1 cellular context compared by ENCODE assay signal in the genomic region with DNA sequence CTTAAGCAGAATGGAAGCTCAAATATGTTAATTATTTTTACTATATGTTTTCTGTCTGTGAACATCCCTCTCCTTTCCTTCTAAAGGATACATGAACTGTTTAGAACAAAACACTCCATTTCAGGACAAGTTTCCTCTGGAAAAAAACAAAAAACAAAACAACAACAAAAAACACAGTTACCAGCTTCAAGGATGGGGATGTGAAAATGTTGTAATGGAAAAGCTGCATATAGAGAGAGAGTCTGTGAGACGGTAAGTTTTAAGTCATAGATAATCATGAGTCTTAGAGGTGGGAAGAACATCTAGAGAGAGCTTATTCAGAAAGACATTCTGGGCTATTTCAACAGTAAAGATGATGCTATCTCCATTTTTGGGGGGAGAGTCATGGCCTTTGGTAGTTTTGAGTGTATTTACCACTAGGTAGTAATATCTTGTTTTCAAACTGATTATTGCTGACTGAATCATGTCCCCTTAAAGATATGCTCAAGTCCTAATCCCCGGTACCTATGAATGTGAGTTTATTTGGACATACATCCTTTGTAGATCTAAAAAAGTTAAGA.
TF ChIP-seq lines count a peak whose summit lies in the region.

No MANE protein-coding gene starts in this region.

TF ChIP-seq in GM12878, 131 proteins besides CTCF, POLR2A, EP300 and RAD21 (continued from another document and continues in another):
- TF ChIP-seq, protein P1, sequence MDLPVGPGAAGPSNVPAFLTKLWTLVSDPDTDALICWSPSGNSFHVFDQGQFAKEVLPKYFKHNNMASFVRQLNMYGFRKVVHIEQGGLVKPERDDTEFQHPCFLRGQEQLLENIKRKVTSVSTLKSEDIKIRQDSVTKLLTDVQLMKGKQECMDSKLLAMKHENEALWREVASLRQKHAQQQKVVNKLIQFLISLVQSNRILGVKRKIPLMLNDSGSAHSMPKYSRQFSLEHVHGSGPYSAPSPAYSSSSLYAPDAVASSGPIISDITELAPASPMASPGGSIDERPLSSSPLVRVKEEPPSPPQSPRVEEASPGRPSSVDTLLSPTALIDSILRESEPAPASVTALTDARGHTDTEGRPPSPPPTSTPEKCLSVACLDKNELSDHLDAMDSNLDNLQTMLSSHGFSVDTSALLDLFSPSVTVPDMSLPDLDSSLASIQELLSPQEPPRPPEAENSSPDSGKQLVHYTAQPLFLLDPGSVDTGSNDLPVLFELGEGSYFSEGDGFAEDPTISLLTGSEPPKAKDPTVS (IDR thresholded peaks at IDR 0.05; ENCODE audit: low read depth, low read length), result no peak
- TF ChIP-seq, protein P2, sequence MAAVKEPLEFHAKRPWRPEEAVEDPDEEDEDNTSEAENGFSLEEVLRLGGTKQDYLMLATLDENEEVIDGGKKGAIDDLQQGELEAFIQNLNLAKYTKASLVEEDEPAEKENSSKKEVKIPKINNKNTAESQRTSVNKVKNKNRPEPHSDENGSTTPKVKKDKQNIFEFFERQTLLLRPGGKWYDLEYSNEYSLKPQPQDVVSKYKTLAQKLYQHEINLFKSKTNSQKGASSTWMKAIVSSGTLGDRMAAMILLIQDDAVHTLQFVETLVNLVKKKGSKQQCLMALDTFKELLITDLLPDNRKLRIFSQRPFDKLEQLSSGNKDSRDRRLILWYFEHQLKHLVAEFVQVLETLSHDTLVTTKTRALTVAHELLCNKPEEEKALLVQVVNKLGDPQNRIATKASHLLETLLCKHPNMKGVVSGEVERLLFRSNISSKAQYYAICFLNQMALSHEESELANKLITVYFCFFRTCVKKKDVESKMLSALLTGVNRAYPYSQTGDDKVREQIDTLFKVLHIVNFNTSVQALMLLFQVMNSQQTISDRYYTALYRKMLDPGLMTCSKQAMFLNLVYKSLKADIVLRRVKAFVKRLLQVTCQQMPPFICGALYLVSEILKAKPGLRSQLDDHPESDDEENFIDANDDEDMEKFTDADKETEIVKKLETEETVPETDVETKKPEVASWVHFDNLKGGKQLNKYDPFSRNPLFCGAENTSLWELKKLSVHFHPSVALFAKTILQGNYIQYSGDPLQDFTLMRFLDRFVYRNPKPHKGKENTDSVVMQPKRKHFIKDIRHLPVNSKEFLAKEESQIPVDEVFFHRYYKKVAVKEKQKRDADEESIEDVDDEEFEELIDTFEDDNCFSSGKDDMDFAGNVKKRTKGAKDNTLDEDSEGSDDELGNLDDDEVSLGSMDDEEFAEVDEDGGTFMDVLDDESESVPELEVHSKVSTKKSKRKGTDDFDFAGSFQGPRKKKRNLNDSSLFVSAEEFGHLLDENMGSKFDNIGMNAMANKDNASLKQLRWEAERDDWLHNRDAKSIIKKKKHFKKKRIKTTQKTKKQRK (IDR thresholded peaks at IDR 0.05; ENCODE audit: low read depth, low read length), result no peak
- TF ChIP-seq FOXM1 (IDR thresholded peaks at IDR 0.05; ENCODE audit: low read depth, low read length) (peak; percentile 84; the same call in 1 of the 2 replicates), EED (IDR thresholded peaks at IDR 0.05; ENCODE audit: low read depth) (0 out of 2 replicates have a peak, but pooled peaks have one; percentile 21), HDAC2 (IDR thresholded peaks at IDR 0.05) (no peak), BRCA1 (IDR thresholded peaks at IDR 0.05; ENCODE audit: low read depth, low read length) (no peak), RBBP5 (conservative IDR thresholded peaks at IDR 0.05) (no peak), FOS (IDR thresholded peaks at IDR 0.05; ENCODE audit: borderline replicate concordance, extremely low read depth, insufficient read length) (no peak), IRF4 (IDR thresholded peaks at IDR 0.05; ENCODE audit: low read depth, low read length) (peak; percentile 50; the same call in 1 of the 2 replicates), HCFC1 (IDR thresholded peaks at IDR 0.05; ENCODE audit: low read length) (no peak), HDGF (IDR thresholded peaks at IDR 0.05) (no peak), ATF7 (IDR thresholded peaks at IDR 0.05; ENCODE audit: low read depth) (peak; percentile 85), KLF5 (IDR thresholded peaks at IDR 0.05; ENCODE audit: partially characterized antibody) (no peak), YY1 (IDR thresholded peaks at IDR 0.05; ENCODE audit: low read depth, low read length) (no peak), NFXL1 (IDR thresholded peaks at IDR 0.05; ENCODE audit: borderline replicate concordance) (no peak), ZNF274 (IDR thresholded peaks at IDR 0.05; ENCODE audit: insufficient read depth, insufficient read length) (no peak), RFX5 (IDR thresholded peaks at IDR 0.05; ENCODE audit: low read depth, low read length) (no peak), TCF12 (IDR thresholded peaks at IDR 0.05; ENCODE audit: low read depth, low read length) (no peak), EZH2 (IDR thresholded peaks at IDR 0.05; ENCODE audit: borderline replicate concordance, control insufficient read depth, low read depth, low read length) (no peak), CBX3 (IDR thresholded peaks at IDR 0.05; ENCODE audit: borderline replicate concordance, low read depth) (no peak), BMI1 (IDR thresholded peaks at IDR 0.05; ENCODE audit: borderline replicate concordance) (no peak), TCF7 (IDR thresholded peaks at IDR 0.05; ENCODE audit: borderline replicate concordance) (peak; percentile 26; the same call in 1 of the 2 replicates), STAT3 (IDR thresholded peaks at IDR 0.05; ENCODE audit: low read depth, low read length) (no peak), NRF1 (conservative IDR thresholded peaks at IDR 0.05; ENCODE audit: low read depth, low read length) (no peak), CHD4 (IDR thresholded peaks at IDR 0.05) (no peak), ZNF24 (IDR thresholded peaks at IDR 0.05) (no peak), LARP7 (IDR thresholded peaks at IDR 0.05) (no peak), BACH1 (IDR thresholded peaks at IDR 0.05; ENCODE audit: borderline replicate concordance) (no peak), POLR2AphosphoS2 (IDR thresholded peaks at IDR 0.05; ENCODE audit: low read depth, low read length) (no peak), RB1 (IDR thresholded peaks at IDR 0.05; ENCODE audit: borderline replicate concordance) (no peak), SP1 (IDR thresholded peaks at IDR 0.05; ENCODE audit: low read depth, low read length) (no peak), SUPT20H (IDR thresholded peaks at IDR 0.05; ENCODE audit: borderline replicate concordance, control insufficient read depth, low read depth, low read length) (no peak), SIN3A (IDR thresholded peaks at IDR 0.05; ENCODE audit: low read depth, low read length) (no peak), MXI1 (IDR thresholded peaks at IDR 0.05; ENCODE audit: low read depth, low read length) (no peak), PAX8 (IDR thresholded peaks at IDR 0.05) (no peak), ESRRA (IDR thresholded peaks at IDR 0.05; ENCODE audit: low read length) (no peak), RUNX3 (IDR thresholded peaks at IDR 0.05; ENCODE audit: low read length) (peak; percentile 87), ZNF622 (IDR thresholded peaks at IDR 0.05) (no peak), NR2C1 (IDR thresholded peaks at IDR 0.05) (no peak)
- TF ChIP-seq, protein P3, sequence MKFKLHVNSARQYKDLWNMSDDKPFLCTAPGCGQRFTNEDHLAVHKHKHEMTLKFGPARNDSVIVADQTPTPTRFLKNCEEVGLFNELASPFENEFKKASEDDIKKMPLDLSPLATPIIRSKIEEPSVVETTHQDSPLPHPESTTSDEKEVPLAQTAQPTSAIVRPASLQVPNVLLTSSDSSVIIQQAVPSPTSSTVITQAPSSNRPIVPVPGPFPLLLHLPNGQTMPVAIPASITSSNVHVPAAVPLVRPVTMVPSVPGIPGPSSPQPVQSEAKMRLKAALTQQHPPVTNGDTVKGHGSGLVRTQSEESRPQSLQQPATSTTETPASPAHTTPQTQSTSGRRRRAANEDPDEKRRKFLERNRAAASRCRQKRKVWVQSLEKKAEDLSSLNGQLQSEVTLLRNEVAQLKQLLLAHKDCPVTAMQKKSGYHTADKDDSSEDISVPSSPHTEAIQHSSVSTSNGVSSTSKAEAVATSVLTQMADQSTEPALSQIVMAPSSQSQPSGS (IDR thresholded peaks at IDR 0.05; ENCODE audit: low read length), result peak; percentile 78
- TF ChIP-seq, protein P4, sequence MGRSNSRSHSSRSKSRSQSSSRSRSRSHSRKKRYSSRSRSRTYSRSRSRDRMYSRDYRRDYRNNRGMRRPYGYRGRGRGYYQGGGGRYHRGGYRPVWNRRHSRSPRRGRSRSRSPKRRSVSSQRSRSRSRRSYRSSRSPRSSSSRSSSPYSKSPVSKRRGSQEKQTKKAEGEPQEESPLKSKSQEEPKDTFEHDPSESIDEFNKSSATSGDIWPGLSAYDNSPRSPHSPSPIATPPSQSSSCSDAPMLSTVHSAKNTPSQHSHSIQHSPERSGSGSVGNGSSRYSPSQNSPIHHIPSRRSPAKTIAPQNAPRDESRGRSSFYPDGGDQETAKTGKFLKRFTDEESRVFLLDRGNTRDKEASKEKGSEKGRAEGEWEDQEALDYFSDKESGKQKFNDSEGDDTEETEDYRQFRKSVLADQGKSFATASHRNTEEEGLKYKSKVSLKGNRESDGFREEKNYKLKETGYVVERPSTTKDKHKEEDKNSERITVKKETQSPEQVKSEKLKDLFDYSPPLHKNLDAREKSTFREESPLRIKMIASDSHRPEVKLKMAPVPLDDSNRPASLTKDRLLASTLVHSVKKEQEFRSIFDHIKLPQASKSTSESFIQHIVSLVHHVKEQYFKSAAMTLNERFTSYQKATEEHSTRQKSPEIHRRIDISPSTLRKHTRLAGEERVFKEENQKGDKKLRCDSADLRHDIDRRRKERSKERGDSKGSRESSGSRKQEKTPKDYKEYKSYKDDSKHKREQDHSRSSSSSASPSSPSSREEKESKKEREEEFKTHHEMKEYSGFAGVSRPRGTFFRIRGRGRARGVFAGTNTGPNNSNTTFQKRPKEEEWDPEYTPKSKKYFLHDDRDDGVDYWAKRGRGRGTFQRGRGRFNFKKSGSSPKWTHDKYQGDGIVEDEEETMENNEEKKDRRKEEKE (IDR thresholded peaks at IDR 0.05), result no peak
- TF ChIP-seq, protein P5, sequence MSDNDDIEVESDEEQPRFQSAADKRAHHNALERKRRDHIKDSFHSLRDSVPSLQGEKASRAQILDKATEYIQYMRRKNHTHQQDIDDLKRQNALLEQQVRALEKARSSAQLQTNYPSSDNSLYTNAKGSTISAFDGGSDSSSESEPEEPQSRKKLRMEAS (IDR thresholded peaks at IDR 0.05; ENCODE audit: low read depth, low read length), result no peak
- TF ChIP-seq, protein P6, sequence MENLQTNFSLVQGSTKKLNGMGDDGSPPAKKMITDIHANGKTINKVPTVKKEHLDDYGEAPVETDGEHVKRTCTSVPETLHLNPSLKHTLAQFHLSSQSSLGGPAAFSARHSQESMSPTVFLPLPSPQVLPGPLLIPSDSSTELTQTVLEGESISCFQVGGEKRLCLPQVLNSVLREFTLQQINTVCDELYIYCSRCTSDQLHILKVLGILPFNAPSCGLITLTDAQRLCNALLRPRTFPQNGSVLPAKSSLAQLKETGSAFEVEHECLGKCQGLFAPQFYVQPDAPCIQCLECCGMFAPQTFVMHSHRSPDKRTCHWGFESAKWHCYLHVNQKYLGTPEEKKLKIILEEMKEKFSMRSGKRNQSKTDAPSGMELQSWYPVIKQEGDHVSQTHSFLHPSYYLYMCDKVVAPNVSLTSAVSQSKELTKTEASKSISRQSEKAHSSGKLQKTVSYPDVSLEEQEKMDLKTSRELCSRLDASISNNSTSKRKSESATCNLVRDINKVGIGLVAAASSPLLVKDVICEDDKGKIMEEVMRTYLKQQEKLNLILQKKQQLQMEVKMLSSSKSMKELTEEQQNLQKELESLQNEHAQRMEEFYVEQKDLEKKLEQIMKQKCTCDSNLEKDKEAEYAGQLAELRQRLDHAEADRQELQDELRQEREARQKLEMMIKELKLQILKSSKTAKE (IDR thresholded peaks at IDR 0.05; ENCODE audit: low read depth, poor library complexity, severe bottlenecking), result peak; percentile 21
- TF ChIP-seq, protein P7, sequence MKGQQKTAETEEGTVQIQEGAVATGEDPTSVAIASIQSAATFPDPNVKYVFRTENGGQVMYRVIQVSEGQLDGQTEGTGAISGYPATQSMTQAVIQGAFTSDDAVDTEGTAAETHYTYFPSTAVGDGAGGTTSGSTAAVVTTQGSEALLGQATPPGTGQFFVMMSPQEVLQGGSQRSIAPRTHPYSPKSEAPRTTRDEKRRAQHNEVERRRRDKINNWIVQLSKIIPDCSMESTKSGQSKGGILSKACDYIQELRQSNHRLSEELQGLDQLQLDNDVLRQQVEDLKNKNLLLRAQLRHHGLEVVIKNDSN (IDR thresholded peaks at IDR 0.05; ENCODE audit: borderline replicate concordance, extremely low read length, insufficient read depth, low read depth, low read length), result no peak
- TF ChIP-seq, protein P8, sequence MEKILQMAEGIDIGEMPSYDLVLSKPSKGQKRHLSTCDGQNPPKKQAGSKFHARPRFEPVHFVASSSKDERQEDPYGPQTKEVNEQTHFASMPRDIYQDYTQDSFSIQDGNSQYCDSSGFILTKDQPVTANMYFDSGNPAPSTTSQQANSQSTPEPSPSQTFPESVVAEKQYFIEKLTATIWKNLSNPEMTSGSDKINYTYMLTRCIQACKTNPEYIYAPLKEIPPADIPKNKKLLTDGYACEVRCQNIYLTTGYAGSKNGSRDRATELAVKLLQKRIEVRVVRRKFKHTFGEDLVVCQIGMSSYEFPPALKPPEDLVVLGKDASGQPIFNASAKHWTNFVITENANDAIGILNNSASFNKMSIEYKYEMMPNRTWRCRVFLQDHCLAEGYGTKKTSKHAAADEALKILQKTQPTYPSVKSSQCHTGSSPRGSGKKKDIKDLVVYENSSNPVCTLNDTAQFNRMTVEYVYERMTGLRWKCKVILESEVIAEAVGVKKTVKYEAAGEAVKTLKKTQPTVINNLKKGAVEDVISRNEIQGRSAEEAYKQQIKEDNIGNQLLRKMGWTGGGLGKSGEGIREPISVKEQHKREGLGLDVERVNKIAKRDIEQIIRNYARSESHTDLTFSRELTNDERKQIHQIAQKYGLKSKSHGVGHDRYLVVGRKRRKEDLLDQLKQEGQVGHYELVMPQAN (conservative IDR thresholded peaks at IDR 0.05), result no peak
- TF ChIP-seq, protein P9, sequence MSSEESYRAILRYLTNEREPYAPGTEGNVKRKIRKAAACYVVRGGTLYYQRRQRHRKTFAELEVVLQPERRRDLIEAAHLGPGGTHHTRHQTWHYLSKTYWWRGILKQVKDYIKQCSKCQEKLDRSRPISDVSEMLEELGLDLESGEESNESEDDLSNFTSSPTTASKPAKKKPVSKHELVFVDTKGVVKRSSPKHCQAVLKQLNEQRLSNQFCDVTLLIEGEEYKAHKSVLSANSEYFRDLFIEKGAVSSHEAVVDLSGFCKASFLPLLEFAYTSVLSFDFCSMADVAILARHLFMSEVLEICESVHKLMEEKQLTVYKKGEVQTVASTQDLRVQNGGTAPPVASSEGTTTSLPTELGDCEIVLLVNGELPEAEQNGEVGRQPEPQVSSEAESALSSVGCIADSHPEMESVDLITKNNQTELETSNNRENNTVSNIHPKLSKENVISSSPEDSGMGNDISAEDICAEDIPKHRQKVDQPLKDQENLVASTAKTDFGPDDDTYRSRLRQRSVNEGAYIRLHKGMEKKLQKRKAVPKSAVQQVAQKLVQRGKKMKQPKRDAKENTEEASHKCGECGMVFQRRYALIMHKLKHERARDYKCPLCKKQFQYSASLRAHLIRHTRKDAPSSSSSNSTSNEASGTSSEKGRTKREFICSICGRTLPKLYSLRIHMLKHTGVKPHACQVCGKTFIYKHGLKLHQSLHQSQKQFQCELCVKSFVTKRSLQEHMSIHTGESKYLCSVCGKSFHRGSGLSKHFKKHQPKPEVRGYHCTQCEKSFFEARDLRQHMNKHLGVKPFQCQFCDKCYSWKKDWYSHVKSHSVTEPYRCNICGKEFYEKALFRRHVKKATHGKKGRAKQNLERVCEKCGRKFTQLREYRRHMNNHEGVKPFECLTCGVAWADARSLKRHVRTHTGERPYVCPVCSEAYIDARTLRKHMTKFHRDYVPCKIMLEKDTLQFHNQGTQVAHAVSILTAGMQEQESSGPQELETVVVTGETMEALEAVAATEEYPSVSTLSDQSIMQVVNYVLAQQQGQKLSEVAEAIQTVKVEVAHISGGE (CRISPR knock-in tag; IDR thresholded peaks at IDR 0.05), result no peak
